ENCODE assay signal across 26 cellular contexts in genomic region chr14:94906991-94907587, GRCh38.
"Had no signal": no experiment of that assay in that cellular context is flagged by ENCODE, and none has a peak within 500 bp of the region (broad histone marks: within the 10 kb centered on the region; RNA-seq: fewer than 3 reads in every experiment).

No MANE protein-coding gene starts in this region.

- H3K27ac ChIP-seq: gastrocnemius medialis, hepatocyte, pancreas, prostate gland, uterus, WERI-Rb-1 had no signal

- H3K4me2 ChIP-seq: hepatocyte had no signal

- H3K27me3 ChIP-seq: breast epithelium, gastrocnemius medialis, hepatocyte, pancreas, uterus had no signal

- H3K4me1 ChIP-seq: breast epithelium, gastrocnemius medialis, pancreas, prostate gland, uterus had no signal

- H3K9me3 ChIP-seq: gastrocnemius medialis, pancreas, prostate gland, uterus had no signal

- H3K36me3 ChIP-seq: breast epithelium, gastrocnemius medialis, pancreas, prostate gland, uterus, WERI-Rb-1 had no signal

- ATAC-seq: activated CD4-positive, CD25-positive, alpha-beta regulatory T cell treated with anti-CD3 and anti-CD28 coated beads, Interleukin-2, amount 50 U/mL, for 24 hours; gastrocnemius medialis; pancreas; stimulated activated effector memory CD8-positive, alpha-beta T cell treated with anti-CD3 and anti-CD28 coated beads, Interleukin-12 subunit alpha, Interleukin-12 subunit beta, amount 100 ng/mL, for 72 hours had no signal

- DNase-seq: activated CD4-positive, alpha-beta memory T cell treated with anti-CD3 and anti-CD28 coated beads for 36 hours; activated CD4-positive, alpha-beta T cell treated with anti-CD3 and anti-CD28 coated beads, Interleukin-2, amount 10 ng/mL, durations not matched to agents 24 days and 14 days; activated CD8-positive, alpha-beta memory T cell treated with anti-CD3 and anti-CD28 coated beads, Interleukin-2, amount 50 U/mL, for 4 hours; activated gamma-delta T cell; activated naive CD4-positive, alpha-beta T cell treated with anti-CD3 and anti-CD28 coated beads, Interleukin-2, amount 10 ng/mL, durations not matched to agents 7 days and 5 days; activated naive CD8-positive, alpha-beta T cell treated with anti-CD3 and anti-CD28 coated beads, Interleukin-2, amount 10 ng/mL, durations not matched to agents 7 days and 5 days; activated T-cell treated with anti-CD3 and anti-CD28 coated beads, Interleukin-2, amount 50 U/mL, for 24 hours; effector CD8-positive, alpha-beta T cell; gastrocnemius medialis; glutamatergic neuron; islet precursor cell; mammary epithelial cell; naive B cell; nucleus accumbens; pancreas; stimulated activated CD4-positive, alpha-beta T cell treated with anti-CD3 and anti-CD28 coated beads, Interleukin-12 subunit alpha, Interleukin-12 subunit beta, amount 100 ng/mL, for 4 hours; stimulated activated CD4-positive, alpha-beta T cell treated with anti-CD3 and anti-CD28 coated beads, Interleukin-4, amount 100 ng/mL, for 24 hours; substantia nigra; T-helper 9 cell; uterus; WERI-Rb-1 had no signal

- H3K4me3 ChIP-seq: gastrocnemius medialis, hepatocyte, pancreas, prostate gland had no signal

- H2AFZ ChIP-seq: hepatocyte had no signal
